ENCODE assay signal across 27 cellular contexts in the genomic region with DNA sequence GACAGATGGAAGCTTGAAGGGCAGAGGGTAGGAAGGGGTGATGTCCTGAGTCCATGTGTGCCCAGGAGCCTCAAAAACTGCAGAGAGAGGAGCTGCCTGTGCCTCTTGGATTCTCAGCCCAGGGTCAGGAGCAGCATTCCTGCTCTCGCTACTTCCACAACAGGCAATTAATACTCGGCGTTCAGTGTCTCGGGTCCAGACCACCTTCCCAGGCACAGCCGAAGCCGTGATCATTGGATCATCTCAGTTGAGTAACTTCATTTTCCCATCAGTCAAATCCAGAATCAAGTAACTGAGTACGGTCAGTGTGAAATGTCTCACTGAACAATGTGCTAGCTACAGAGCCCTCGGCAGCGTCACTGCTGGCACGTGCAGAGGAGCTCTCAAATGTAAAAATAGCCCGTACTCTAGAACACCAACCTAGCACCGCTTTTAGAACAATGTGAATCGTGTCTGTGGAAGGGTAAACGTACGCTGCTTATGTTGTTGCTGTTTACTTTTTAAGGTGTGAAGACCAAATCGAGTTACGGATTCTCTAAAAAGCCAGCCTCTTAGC.
"Had no signal": no experiment of that assay in that cellular context is flagged by ENCODE, and none has a peak within 500 bp of the region (broad histone marks: within the 10 kb centered on the region; RNA-seq: fewer than 3 reads in every experiment).

No MANE protein-coding gene starts in this region.

- H3K36me3 ChIP-seq: adrenal gland, lower lobe of right lung, right lobe of liver, upper lobe of left lung, WERI-Rb-1 had no signal

- ATAC-seq: esophagus mucosa; lower lobe of right lung; natural killer cell; right lobe of liver; stimulated activated effector memory CD8-positive, alpha-beta T cell treated with anti-CD3 and anti-CD28 coated beads, Interleukin-12 subunit alpha, Interleukin-12 subunit beta, amount 100 ng/mL, for 72 hours; T-helper 17 cell had no signal

- H3K9me3 ChIP-seq: adrenal gland, lower lobe of right lung, right lobe of liver, upper lobe of left lung had no signal

- H3K27ac ChIP-seq: adrenal gland, lower lobe of right lung, right lobe of liver, upper lobe of left lung, WERI-Rb-1 had no signal

- FAIRE-seq: keratinocyte had no signal

- H3K4me3 ChIP-seq: adrenal gland, lower lobe of right lung, right lobe of liver, skin epidermis, upper lobe of left lung had no signal

- H3K27me3 ChIP-seq: right lobe of liver, upper lobe of left lung had no signal

- H3K4me1 ChIP-seq: adrenal gland, lower lobe of right lung, right lobe of liver, upper lobe of left lung had no signal

- DNase-seq: activated CD4-positive, alpha-beta memory T cell treated with anti-CD3 and anti-CD28 coated beads for 36 hours; activated CD4-positive, alpha-beta T cell treated with anti-CD3 and anti-CD28 coated beads, Interleukin-2, amount 10 ng/mL, durations not matched to agents 24 days and 14 days; activated CD4-positive, CD25-positive, alpha-beta regulatory T cell treated with anti-CD3 and anti-CD28 coated beads, Interleukin-2, amount 50 U/mL, for 72 hours; activated CD8-positive, alpha-beta memory T cell treated with anti-CD3 and anti-CD28 coated beads, Interleukin-2, amount 50 U/mL, for 4 hours; activated effector memory CD4-positive, alpha-beta T cell treated with anti-CD3 and anti-CD28 coated beads, Interleukin-2, amount 50 U/mL, for 16 hours; activated naive CD4-positive, alpha-beta T cell treated with anti-CD3 and anti-CD28 coated beads for 36 hours; activated naive CD8-positive, alpha-beta T cell treated with anti-CD3 and anti-CD28 coated beads for 36 hours; activated T-cell treated with anti-CD3 and anti-CD28 coated beads, Interleukin-2, amount 50 U/mL, for 1 hour; adrenal gland; aorta; central memory CD4-positive, alpha-beta T cell; endodermal cell; foreskin fibroblast; lower lobe of right lung; mesenchymal stem cell; natural killer cell; stimulated activated CD4-positive, alpha-beta T cell treated with anti-CD3 and anti-CD28 coated beads, Interleukin-12 subunit alpha, Interleukin-12 subunit beta, amount 100 ng/mL, for 4 hours; stimulated activated CD4-positive, alpha-beta T cell treated with anti-CD3 and anti-CD28 coated beads, Interleukin-4, amount 100 ng/mL, for 1 hour; T-helper 17 cell; T1000; WERI-Rb-1 had no signal
